In genomic region chr3:16494094-16494493, GRCh38 we compare ENCODE assay signal across 19 cellular contexts.
"Had no signal": no experiment of that assay in that cellular context is flagged by ENCODE, and none has a peak within 500 bp of the region (broad histone marks: within the 10 kb centered on the region; RNA-seq: fewer than 3 reads in every experiment).

No MANE protein-coding gene starts in this region.

- H3K9me3 ChIP-seq: sigmoid colon, vagina had no signal

- DNase-seq: activated CD4-positive, alpha-beta T cell treated with anti-CD3 and anti-CD28 coated beads, Interleukin-2, amount 50 U/mL, for 1 hour; activated CD4-positive, CD25-positive, alpha-beta regulatory T cell treated with anti-CD3 and anti-CD28 coated beads, Interleukin-2, amount 50 U/mL, for 72 hours; activated naive CD4-positive, alpha-beta T cell treated with anti-CD3 and anti-CD28 coated beads for 36 hours; foreskin keratinocyte; glutamatergic neuron; hippocampal formation; midbrain; occipital lobe; posterior cingulate gyrus; sigmoid colon; stimulated activated CD4-positive, alpha-beta T cell treated with anti-CD3 and anti-CD28 coated beads, Interleukin-4, amount 100 ng/mL, for 24 hours; substantia nigra; T-helper 1 cell had no signal

- H3K4me1 ChIP-seq: foreskin keratinocyte had no signal

- H3K36me3 ChIP-seq: sigmoid colon had no signal

- H3K27me3 ChIP-seq: foreskin keratinocyte, sigmoid colon, tibial nerve, vagina had no signal

- H3K27ac ChIP-seq: epithelial cell of prostate, foreskin keratinocyte, SK-N-MC, vagina had no signal

- H3K4me3 ChIP-seq: sigmoid colon, SK-N-MC, tibial nerve, vagina had no signal

- ATAC-seq: foreskin keratinocyte; left lobe of liver; stimulated activated memory B cell treated with anti-CD40 and anti-IgM and Interleukin-4, amounts not matched to agents 10 μg/mL and 1 μg/mL and 100 μg/mL, for 72 hours had no signal
